ENCODE assay signal across 8 cellular contexts in genomic region chr9:34048730-34049629, GRCh38. TPM values are rescaled to one million over a fixed set of nuclear protein-coding genes. Genes with fewer than 3 reads are reported as not detected.
A peak's percentile ranks its signal among the peaks of the same experiment; 100 is the strongest.
DNase-seq lines count a peak whose midpoint lies in the region; ATAC-seq and TF ChIP-seq lines count a peak whose summit lies in the region.

A gene with protein sequence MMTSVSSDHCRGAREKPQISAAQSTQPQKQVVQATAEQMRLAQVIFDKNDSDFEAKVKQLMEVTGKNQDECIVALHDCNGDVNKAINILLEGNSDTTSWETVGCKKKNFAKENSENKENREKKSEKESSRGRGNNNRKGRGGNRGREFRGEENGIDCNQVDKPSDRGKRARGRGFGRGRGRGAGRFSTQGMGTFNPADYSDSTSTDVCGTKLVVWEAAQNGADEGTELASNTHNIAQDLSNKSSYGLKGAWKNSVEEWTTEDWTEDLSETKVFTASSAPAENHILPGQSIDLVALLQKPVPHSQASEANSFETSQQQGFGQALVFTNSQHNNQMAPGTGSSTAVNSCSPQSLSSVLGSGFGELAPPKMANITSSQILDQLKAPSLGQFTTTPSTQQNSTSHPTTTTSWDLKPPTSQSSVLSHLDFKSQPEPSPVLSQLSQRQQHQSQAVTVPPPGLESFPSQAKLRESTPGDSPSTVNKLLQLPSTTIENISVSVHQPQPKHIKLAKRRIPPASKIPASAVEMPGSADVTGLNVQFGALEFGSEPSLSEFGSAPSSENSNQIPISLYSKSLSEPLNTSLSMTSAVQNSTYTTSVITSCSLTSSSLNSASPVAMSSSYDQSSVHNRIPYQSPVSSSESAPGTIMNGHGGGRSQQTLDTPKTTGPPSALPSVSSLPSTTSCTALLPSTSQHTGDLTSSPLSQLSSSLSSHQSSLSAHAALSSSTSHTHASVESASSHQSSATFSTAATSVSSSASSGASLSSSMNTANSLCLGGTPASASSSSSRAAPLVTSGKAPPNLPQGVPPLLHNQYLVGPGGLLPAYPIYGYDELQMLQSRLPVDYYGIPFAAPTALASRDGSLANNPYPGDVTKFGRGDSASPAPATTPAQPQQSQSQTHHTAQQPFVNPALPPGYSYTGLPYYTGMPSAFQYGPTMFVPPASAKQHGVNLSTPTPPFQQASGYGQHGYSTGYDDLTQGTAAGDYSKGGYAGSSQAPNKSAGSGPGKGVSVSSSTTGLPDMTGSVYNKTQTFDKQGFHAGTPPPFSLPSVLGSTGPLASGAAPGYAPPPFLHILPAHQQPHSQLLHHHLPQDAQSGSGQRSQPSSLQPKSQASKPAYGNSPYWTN (minus strand): TSS chr9:34048887. CDS start chr9:34017148, 31,739 bp downstream.

- ATAC-seq in GM18498 (IDR thresholded peaks at IDR 0.05; ENCODE audit: unreplicated experiment) (peak; percentile 78), HG02938 (IDR thresholded peaks at IDR 0.05; ENCODE audit: unreplicated experiment) (peak; percentile 79), right cardiac atrium (peak; percentile 97)

- under 1% methylated on average over 70 of the region's 70 CpGs for WGBS in right cardiac atrium

- H3K4me1 ChIP-seq in right cardiac atrium (ENCODE audit: control insufficient read depth, insufficient read depth, low read length) (peaks cover 10% of the 10 kb centered on the region), vagina (peaks cover 37% of the 10 kb centered on the region)

- no peaks in the 10 kb centered on the region for H3K36me3 ChIP-seq in vagina

- peak within 1 kb of the TSS; percentile 86 for H3K4me3 ChIP-seq in right cardiac atrium (ENCODE audit: low read length)
- peak within 1 kb of the TSS; percentile 77 to 90 for H3K4me3 ChIP-seq in vagina

- peak in 1 of 3 experiments; percentile 27 for TF ChIP-seq CTCF in vagina (IDR thresholded peaks at IDR 0.05)

- DNase-seq in NCI-H187 (lab: John Stamatoyannopoulos, UW): peak; percentile 85 to 94
- DNase-seq in T-helper 2 cell: peak; percentile 88 to 98 (median 95)
- DNase-seq in anterior cingulate cortex (lab: John Stamatoyannopoulos, UW): peak; percentile 93 to 100 (median 98)
- DNase-seq in right cardiac atrium: peak; percentile 98 to 99 (median 99)
- DNase-seq in putamen (ENCODE audit: low spot score): peak; percentile 97
- peak; percentile 97 to 99 for DNase-seq in vagina (ENCODE audit: extremely low spot score in 2 of 2)

- H3K27me3 ChIP-seq in right cardiac atrium (ENCODE audit: control insufficient read depth, insufficient read depth) (no peaks in the 10 kb centered on the region), vagina (no peaks in the 10 kb centered on the region)

- H3K27ac ChIP-seq in right cardiac atrium (ENCODE audit: low read length) (peak within 1 kb of the TSS; percentile 79), vagina (peak within 1 kb of the TSS; percentile 90)

- peak in 1 of 2 donors; percentile 74 for TF ChIP-seq POLR2A in vagina (IDR thresholded peaks at IDR 0.05)

- no peaks in the 10 kb centered on the region for H3K9me3 ChIP-seq in right cardiac atrium (ENCODE audit: control insufficient read depth, low read length)
- no peaks in the 10 kb centered on the region for H3K9me3 ChIP-seq in vagina

- intact Hi-C loops in right cardiac atrium (cut with DNase I) (no loop called here), vagina (cut with DNase I) (no loop called here)

RNA-seq across cellular contexts. Expression of the gene that starts here (rescaled TPM):
- total RNA-seq in right cardiac atrium (10 to 100 TPM; 22.2 to 27.7 (median 26.6) TPM), vagina (24.6 TPM)
- 10.2 TPM for polyA plus RNA-seq in right cardiac atrium

Comparison
In these comparisons a context has a peak if more than half of its experiments do, and no peak if none do; other contexts are left out.
1. Peak in every context shown above with its lines: DNase-seq, ATAC-seq, H3K4me3 ChIP-seq and H3K27ac ChIP-seq.